Comparison of ENCODE assay signal across 1 cellular context in the genomic region with DNA sequence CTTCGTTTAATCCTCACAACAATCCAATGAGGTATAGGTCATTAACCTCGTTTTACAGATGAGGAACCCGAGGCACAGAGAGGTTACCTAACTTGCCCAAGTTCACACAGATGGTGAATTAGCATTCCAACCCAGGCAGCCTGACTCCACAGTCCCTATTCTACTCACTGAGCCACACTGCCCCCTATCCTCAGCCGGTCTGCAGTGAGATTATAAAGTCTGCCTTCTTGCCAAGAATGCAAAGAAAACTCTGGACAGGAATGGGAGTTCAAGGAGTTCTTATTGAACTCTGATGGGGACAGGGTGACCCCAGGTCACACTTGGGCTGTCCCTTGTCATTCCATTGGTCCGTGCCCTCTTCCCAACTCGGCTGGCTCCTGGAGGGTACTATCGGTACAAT.
TF ChIP-seq lines count a peak whose summit lies in the region.

No MANE protein-coding gene starts in this region.

TF ChIP-seq in GM12878, 131 proteins besides CTCF, POLR2A, EP300 and RAD21 (continued from another document):
- no peak for TF ChIP-seq IRF5 (IDR thresholded peaks at IDR 0.05; ENCODE audit: borderline replicate concordance)
